In the genomic region with DNA sequence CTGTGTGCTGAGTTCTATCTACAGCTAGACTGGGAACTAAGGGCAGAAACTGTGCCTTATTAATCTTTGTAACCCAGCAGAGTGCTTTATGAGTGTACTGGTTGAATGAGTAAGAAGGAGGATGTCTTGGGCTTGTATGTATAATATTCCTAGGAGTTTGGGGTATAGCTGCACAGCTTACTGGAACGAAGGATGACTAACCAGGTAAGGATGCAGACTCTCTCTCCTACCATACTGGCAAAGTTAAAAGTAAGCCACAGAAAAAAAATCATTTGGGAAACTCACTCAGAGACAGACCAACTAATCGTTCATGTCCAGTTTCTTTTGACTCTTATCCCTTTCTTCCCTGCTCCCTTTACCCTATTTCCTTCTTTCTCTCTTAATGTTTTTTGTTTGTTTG, we compare ENCODE assay signal across 15 cellular contexts. TPM values are rescaled to one million over a fixed set of nuclear protein-coding genes. Genes with fewer than 3 reads are reported as not detected.
DNase-seq lines count a peak whose midpoint lies in the region; ATAC-seq and TF ChIP-seq lines count a peak whose summit lies in the region.
"Had no signal": no experiment of that assay in that cellular context is flagged by ENCODE, and none has a peak within 500 bp of the region (broad histone marks: within the 10 kb centered on the region; RNA-seq: fewer than 3 reads in every experiment).

No MANE protein-coding gene starts in this region.

- H3K4me3 Mint-ChIP-seq in activated CD8-positive, alpha-beta T cell treated with anti-CD3 and anti-CD28 coated beads for 36 hours, result no peak overlapping the region
- no peak overlapping the region for H3K4me3 Mint-ChIP-seq in activated T-cell treated with anti-CD3 and anti-CD28 coated beads, Interleukin-2, amount 50 U/mL, for 4 hours

- H3K27ac Mint-ChIP-seq in activated CD8-positive, alpha-beta T cell treated with anti-CD3 and anti-CD28 coated beads for 36 hours, result peak overlapping the region; percentile 16

- TF ChIP-seq CTCF in AG04449 (IDR thresholded peaks at IDR 0.05; ENCODE audit: insufficient read depth, low read length, missing control alignments), result no peak
- TF ChIP-seq CTCF in activated CD8-positive, alpha-beta T cell treated with anti-CD3 and anti-CD28 coated beads for 36 hours (IDR thresholded peaks at IDR 0.05), result no peak

- peak; percentile 54 for DNase-seq in AG04449 (ENCODE audit: low read depth, low spot score)
- peak; percentile 40 for DNase-seq in GM04504 (ENCODE audit: low read depth)
- no peak for DNase-seq in activated CD8-positive, alpha-beta T cell treated with anti-CD3 and anti-CD28 coated beads for 36 hours
- peak; percentile 86 for DNase-seq in glomerular visceral epithelial cell (ENCODE audit: extremely low spot score)
- DNase-seq in erythroblast (lab: John Stamatoyannopoulos, UW), result no peak
- no peak for DNase-seq in activated T-cell treated with anti-CD3 and anti-CD28 coated beads, Interleukin-2, amount 50 U/mL, for 4 hours
- no peak for DNase-seq in COLO829 (ENCODE audit: low spot score)
- DNase-seq in SHP77 (lab: John Stamatoyannopoulos, UW), result no peak
- DNase-seq: activated CD8-positive, alpha-beta memory T cell treated with anti-CD3 and anti-CD28 coated beads for 24 hours; caudate nucleus; hypothalamus; NCI-H2171; stimulated activated CD4-positive, alpha-beta T cell treated with anti-CD3 and anti-CD28 coated beads, Interleukin-1b, Interleukin-23, amount 100 ng/mL, for 48 hours had no signal

- H3K4me3 ChIP-seq in AG04449 (ENCODE audit: low read depth, low read length), result no peak overlapping the region
- H3K4me3 ChIP-seq: SJSA1, suprapubic skin had no signal

- peaks cover 17% of the 10 kb centered on the region for H3K4me1 Mint-ChIP-seq in activated CD8-positive, alpha-beta T cell treated with anti-CD3 and anti-CD28 coated beads for 36 hours (ENCODE audit: low read depth)
- peaks cover 18% of the 10 kb centered on the region for H3K4me1 Mint-ChIP-seq in activated T-cell treated with anti-CD3 and anti-CD28 coated beads, Interleukin-2, amount 50 U/mL, for 4 hours (ENCODE audit: low read depth)

- no peaks in the 10 kb centered on the region for H3K36me3 Mint-ChIP-seq in activated CD8-positive, alpha-beta T cell treated with anti-CD3 and anti-CD28 coated beads for 36 hours (ENCODE audit: low read depth)
- no peaks in the 10 kb centered on the region for H3K36me3 Mint-ChIP-seq in activated T-cell treated with anti-CD3 and anti-CD28 coated beads, Interleukin-2, amount 50 U/mL, for 4 hours (ENCODE audit: insufficient read depth)

- H3K9me3 Mint-ChIP-seq in activated CD8-positive, alpha-beta T cell treated with anti-CD3 and anti-CD28 coated beads for 36 hours, result no peaks in the 10 kb centered on the region
- no peaks in the 10 kb centered on the region for H3K9me3 Mint-ChIP-seq in activated T-cell treated with anti-CD3 and anti-CD28 coated beads, Interleukin-2, amount 50 U/mL, for 4 hours

- no peaks in the 10 kb centered on the region for H3K27me3 Mint-ChIP-seq in activated CD8-positive, alpha-beta T cell treated with anti-CD3 and anti-CD28 coated beads for 36 hours
- H3K27me3 Mint-ChIP-seq in activated T-cell treated with anti-CD3 and anti-CD28 coated beads, Interleukin-2, amount 50 U/mL, for 4 hours (ENCODE audit: low read depth), result no peaks in the 10 kb centered on the region

- TF ChIP-seq POLR2A in erythroblast (IDR thresholded peaks at IDR 0.05; ENCODE audit: low read length), result no peak

- intact Hi-C loops in activated CD8-positive, alpha-beta T cell treated with anti-CD3 and anti-CD28 coated beads for 36 hours (cut with micrococcal nuclease), result no loop called here

- POLR2A ChIA-PET in AG04449 (lab: Yijun Ruan, JAX), result interaction anchor here (1.3 kb wide), 1 partner anchor 63 kb away, joined by 3 read pairs; no protein-coding TSS in a partner anchor
- POLR2A ChIA-PET in activated CD8-positive, alpha-beta T cell treated with anti-CD3 and anti-CD28 coated beads for 36 hours (lab: Charles Lee), result no interaction called here

- no peak for ATAC-seq in activated CD8-positive, alpha-beta T cell treated with anti-CD3 and anti-CD28 coated beads for 36 hours
- ATAC-seq in activated T-cell treated with anti-CD3 and anti-CD28 coated beads, Interleukin-2, amount 50 U/mL, for 4 hours, result no peak

- CTCF ChIA-PET in AG04449 (lab: Yijun Ruan, JAX), result interaction anchor here (1.4 kb wide), 1 partner anchor 17 kb away, joined by 3 read pairs; no protein-coding TSS in a partner anchor
- CTCF ChIA-PET in activated CD8-positive, alpha-beta T cell treated with anti-CD3 and anti-CD28 coated beads for 36 hours (lab: Charles Lee), result no interaction called here

RNA-seq across cellular contexts. Expression of gene DHTKD1, which starts 1.4 kb away (rescaled TPM):
- total RNA-seq in activated CD8-positive, alpha-beta T cell treated with anti-CD3 and anti-CD28 coated beads for 36 hours, result 10 to 100 TPM; 13.1 to 13.5 TPM
- total RNA-seq in activated T-cell treated with anti-CD3 and anti-CD28 coated beads, Interleukin-2, amount 50 U/mL, for 4 hours, result 1 to 10 TPM; 5.7 to 7.4 (median 6.1) TPM

RNA-seq across cellular contexts. Expression of gene UPF2, which starts 24.7 kb away (rescaled TPM):
- 10 to 100 TPM; 27.9 to 29.4 TPM for total RNA-seq in activated CD8-positive, alpha-beta T cell treated with anti-CD3 and anti-CD28 coated beads for 36 hours
- 10 to 100 TPM; 26.1 to 31.0 (median 30.3) TPM for total RNA-seq in activated T-cell treated with anti-CD3 and anti-CD28 coated beads, Interleukin-2, amount 50 U/mL, for 4 hours

Comparison
In these comparisons a context has a peak if more than half of its experiments do, and no peak if none do; other contexts are left out.
1. DNase-seq: peak in AG04449 (single experiment), GM04504 (single experiment) and glomerular visceral epithelial cell (single experiment); none in activated CD8-positive, alpha-beta T cell treated with anti-CD3 and anti-CD28 coated beads for 36 hours (single experiment), erythroblast (0 of 2), activated T-cell treated with anti-CD3 and anti-CD28 coated beads, Interleukin-2, amount 50 U/mL, for 4 hours (single experiment), COLO829 (single experiment) and SHP77 (0 of 2).